19 cellular contexts compared by ENCODE assay signal in the genomic region with DNA sequence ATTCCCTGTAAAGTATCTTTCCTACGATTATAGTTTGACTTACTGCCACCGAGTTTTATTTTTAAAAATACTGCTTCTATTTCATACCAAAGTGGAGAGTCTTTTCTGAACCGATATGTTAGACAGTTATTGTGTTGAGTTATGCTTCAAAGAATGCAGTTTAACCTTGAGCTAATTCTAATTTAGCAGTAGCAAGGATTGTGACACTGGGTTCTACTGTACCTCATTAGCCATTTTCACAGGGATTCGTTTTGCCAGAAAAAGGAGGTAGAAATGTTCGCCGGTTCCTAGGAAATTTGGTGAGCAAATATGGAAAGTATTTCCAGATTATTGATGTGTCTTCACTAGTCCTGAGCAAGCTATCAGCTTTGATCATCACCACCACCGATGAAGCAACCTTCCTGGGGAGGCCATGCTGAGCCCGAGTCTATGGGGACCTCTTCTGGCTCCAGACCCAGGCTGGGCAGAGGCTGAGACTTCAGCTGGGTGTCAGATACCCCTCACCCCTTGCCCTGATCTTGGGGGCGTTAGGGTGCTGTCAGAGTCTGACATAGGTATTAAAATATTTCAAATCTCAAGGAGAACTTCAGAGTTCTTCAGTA. TPM values are rescaled to one million over a fixed set of nuclear protein-coding genes. Genes with fewer than 3 reads are reported as not detected.
DNase-seq lines count a peak whose midpoint lies in the region; ATAC-seq, FAIRE-seq and TF ChIP-seq lines count a peak whose summit lies in the region.
"Had no signal": no experiment of that assay in that cellular context is flagged by ENCODE, and none has a peak within 500 bp of the region (broad histone marks: within the 10 kb centered on the region; RNA-seq: fewer than 3 reads in every experiment).

No MANE protein-coding gene starts in this region.

- H4K20me1 ChIP-seq in HepG2 (ENCODE audit: insufficient read depth, low read length), result peaks cover 3% of the 10 kb centered on the region; the same call in 1 of the 2 replicates

- no peak overlapping the region for H3K23ac ChIP-seq in mesenchymal stem cell (ENCODE audit: low read length in 2 of 2)

- H2BK12ac ChIP-seq in mesenchymal stem cell (ENCODE audit: low read length in 2 of 2), result no peak overlapping the region

- 7% methylated on average over 9 of the region's 9 CpGs for WGBS in HepG2 (ENCODE audit: low lambda C conversion rate)
- 71% methylated on average over 6 of the region's 9 CpGs for WGBS in right lobe of liver (ENCODE audit: insufficient coverage, low coverage, low lambda C conversion rate, missing lambda C conversion rate)
- 97% methylated on average over 7 of the region's 9 CpGs for whole genome bisulfite sequencing in mesenchymal stem cell

- H3K9me3 ChIP-seq in HepG2 (ENCODE audit: low read length) (no peaks in the 10 kb centered on the region), right lobe of liver (no peaks in the 10 kb centered on the region), mesenchymal stem cell (ENCODE audit: control insufficient read depth, low read length) (peaks cover 18% of the 10 kb centered on the region)
- no peaks in the 10 kb centered on the region for H3K9me3 ChIP-seq in CD4-positive, alpha-beta memory T cell (ENCODE audit: control insufficient read depth in 1 of 2, low read length in 2 of 2)
- H3K9me3 ChIP-seq: Peyer's patch had no signal

- POLR2A ChIA-PET in HepG2 (lab: Yijun Ruan, JAX), result interaction anchor here (0.6 to 7.1 kb wide), 10 partner anchors 8 to 247 kb away, joined by 3 to 183 read pairs (median 7); partner anchors contain the start of genes GLRX5 and SYNE3
- POLR2A ChIA-PET in CD4-positive, alpha-beta memory T cell (lab: Charles Lee; ENCODE audit: partially characterized antibody), result no interaction called here

- H3K27ac Mint-ChIP-seq in CD4-positive, alpha-beta memory T cell, result no peak overlapping the region

- no peak overlapping the region for H2BK15ac ChIP-seq in mesenchymal stem cell (ENCODE audit: low read depth, poor library complexity, severe bottlenecking)

- DNase-seq in HepG2 (ENCODE audit: low spot score) (peak; percentile 53), right lobe of liver (no peak), caudate nucleus (lab: John Stamatoyannopoulos, UW) (no peak), mesenchymal stem cell (no peak), GM12891 (ENCODE audit: insufficient read length, low spot score) (no peak), SIG-M5 (lab: John Stamatoyannopoulos, UW) (no peak)
- no peak for DNase-seq in CD4-positive, alpha-beta memory T cell
- DNase-seq: CD4-positive, CD25-positive, alpha-beta regulatory T cell; DND-41; MM.1S; NCI-H1105; NCI-H187 treated with DMSO at 0.1 percent for 48 hours; NCI-H446 treated with DMSO at 0.1 percent for 48 hours; NCI-H774; Peyer's patch; SHP77 had no signal

- H3K36me3 ChIP-seq in HepG2 (replicated peaks in 1 of 2; ENCODE audit: control insufficient read depth in 1 of 2, insufficient read depth in 2 of 2, low read length in 2 of 2), result peaks cover 10 to 23% of the 10 kb centered on the region in 2 experiments
- H3K36me3 ChIP-seq in right lobe of liver, result peaks cover 0 to 12% (median 4%) of the 10 kb centered on the region in 4 donors
- peaks cover 15 to 22% of the 10 kb centered on the region in 2 experiments for H3K36me3 ChIP-seq in mesenchymal stem cell (ENCODE audit: control insufficient read depth in 1 of 2, insufficient read depth in 2 of 2, low read depth in 1 of 2, low read length in 2 of 2)
- no peaks in the 10 kb centered on the region for H3K36me3 ChIP-seq in CD4-positive, alpha-beta memory T cell (ENCODE audit: insufficient read depth, low read length)

- H3K79me1 ChIP-seq in mesenchymal stem cell (replicated peaks; ENCODE audit: low read length, poor library complexity, severe bottlenecking), result peaks cover 33% of the 10 kb centered on the region

- CTCF ChIA-PET in HepG2 (lab: Yijun Ruan, JAX; ENCODE audit: low intra/inter-chr PET ratio, low total read pairs), result interaction anchor here (1.8 to 2.1 kb wide), 2 partner anchors 13 to 106 kb away, joined by 5 read pairs; no protein-coding TSS in a partner anchor
- CTCF ChIA-PET in CD4-positive, alpha-beta memory T cell (lab: Charles Lee; ENCODE audit: partially characterized antibody), result interaction anchor here (1.0 to 2.7 kb wide), 2 partner anchors 104 to 107 kb away, joined by 3 to 9 read pairs; no protein-coding TSS in a partner anchor

- H3K79me2 ChIP-seq in HepG2 (ENCODE audit: insufficient read depth, low read length), result peaks cover 35% of the 10 kb centered on the region

- no peak overlapping the region for H3K18ac ChIP-seq in mesenchymal stem cell (ENCODE audit: low read depth in 1 of 2, low read length in 2 of 2)

- no peak overlapping the region for H3K14ac ChIP-seq in mesenchymal stem cell (ENCODE audit: low read length in 2 of 2)

- peak overlapping the region; percentile 26 to 45 (median 28); a peak in 5 of 6 replicates for H3K4me3 ChIP-seq in HepG2 (replicated peaks in 1 of 3; ENCODE audit: insufficient read depth in 1 of 3, low read depth in 2 of 3, low read length in 3 of 3)
- no peak overlapping the region for H3K4me3 ChIP-seq in right lobe of liver
- H3K4me3 ChIP-seq in mesenchymal stem cell (ENCODE audit: insufficient read depth in 1 of 2, low read depth in 1 of 2, low read length in 2 of 2), result no peak overlapping the region
- H3K4me3 ChIP-seq in CD4-positive, alpha-beta memory T cell (ENCODE audit: low read length in 2 of 2), result no peak overlapping the region
- H3K4me3 ChIP-seq: Peyer's patch had no signal

- H4K91ac ChIP-seq in mesenchymal stem cell (ENCODE audit: low read length), result no peak overlapping the region

- in situ Hi-C loops in HepG2 (cut with HindIII; ENCODE audit: extremely low pct_ligation_motif_present, low pct_unique_long_range_greater_than_20kb), result no loop called here

- H3K27me3 Mint-ChIP-seq in CD4-positive, alpha-beta memory T cell, result no peaks in the 10 kb centered on the region
- H3K27me3 Mint-ChIP-seq: CD4-positive, CD25-positive, alpha-beta regulatory T cell had no signal

- H3K4me2 ChIP-seq in HepG2 (ENCODE audit: low read depth, low read length) (peak overlapping the region; percentile 66), mesenchymal stem cell (ENCODE audit: low read length, poor library complexity, severe bottlenecking) (no peak overlapping the region)

- TF ChIP-seq POLR2A in HepG2 (IDR thresholded peaks at IDR 0.05; ENCODE audit: insufficient read depth in 1 of 2, low read depth in 2 of 2, low read length in 2 of 2) (no peak), right lobe of liver (IDR thresholded peaks at IDR 0.05) (no peak), GM12891 (IDR thresholded peaks at IDR 0.05; ENCODE audit: low read depth, low read length) (no peak)

- H2BK120ac ChIP-seq in mesenchymal stem cell (ENCODE audit: low read depth, low read length), result no peak overlapping the region

- no peaks in the 10 kb centered on the region for H3K27me3 ChIP-seq in HepG2 (ENCODE audit: control insufficient read depth in 1 of 2, insufficient read depth in 2 of 2, low read length in 2 of 2)
- no peaks in the 10 kb centered on the region for H3K27me3 ChIP-seq in right lobe of liver
- no peaks in the 10 kb centered on the region for H3K27me3 ChIP-seq in mesenchymal stem cell (ENCODE audit: control insufficient read depth in 1 of 2, insufficient read depth in 1 of 2, low read length in 2 of 2)
- H3K27me3 ChIP-seq in CD4-positive, alpha-beta memory T cell (ENCODE audit: insufficient read depth, low read length), result no peaks in the 10 kb centered on the region
- H3K27me3 ChIP-seq: Peyer's patch had no signal

- H3K4me1 ChIP-seq in HepG2 (ENCODE audit: insufficient read depth, low read length) (peaks cover 58% of the 10 kb centered on the region), right lobe of liver (peaks cover 0 to 15% (median under 1%) of the 10 kb centered on the region in 4 donors), mesenchymal stem cell (ENCODE audit: control insufficient read depth, insufficient read depth, low read depth, low read length) (peaks cover 20% of the 10 kb centered on the region)
- peaks cover 5% of the 10 kb centered on the region for H3K4me1 ChIP-seq in CD4-positive, alpha-beta memory T cell (ENCODE audit: insufficient read depth, low read length)
- H3K4me1 ChIP-seq: Peyer's patch had no signal

- no peaks in the 10 kb centered on the region for H3K9me3 Mint-ChIP-seq in CD4-positive, alpha-beta memory T cell
- H3K9me3 Mint-ChIP-seq: CD4-positive, CD25-positive, alpha-beta regulatory T cell had no signal

- TF ChIP-seq CTCF in HepG2 (CRISPR knock-in tag; IDR thresholded peaks at IDR 0.05) (peak; percentile 65), right lobe of liver (IDR thresholded peaks at IDR 0.05) (no peak)

- peaks cover 14 to 25% of the 10 kb centered on the region in 2 donors for H3K36me3 Mint-ChIP-seq in CD4-positive, alpha-beta memory T cell

- peaks cover 0 to 7% (median 0%) of the 10 kb centered on the region in 4 donors for H3K4me1 Mint-ChIP-seq in CD4-positive, alpha-beta memory T cell

- no peak overlapping the region for H2BK5ac ChIP-seq in mesenchymal stem cell (ENCODE audit: low read depth, low read length, poor library complexity, severe bottlenecking)

- H4K8ac ChIP-seq in mesenchymal stem cell (ENCODE audit: low read length), result no peak overlapping the region

- BruUV-seq in HepG2 (replicated peaks; lab: Mats Ljungman, UMichigan), result TSS peak; percentile 50

- intact Hi-C loops in HepG2 (cut with micrococcal nuclease; ENCODE audit: unreplicated experiment), result loop anchor here (1.0 kb wide), 1 partner anchor 11 kb away; no protein-coding TSS in a partner anchor
- intact Hi-C loops in right lobe of liver (cut with DNase I), result no loop called here
- intact Hi-C loops in CD4-positive, alpha-beta memory T cell (cut with micrococcal nuclease), result no loop called here

- peak; percentile 4 for FAIRE-seq in HepG2 (lab: Jason Lieb, UNC)
- FAIRE-seq in GM12891 (lab: Jason Lieb, UNC), result no peak
- FAIRE-seq: A204.1, H1 had no signal

- TF ChIP-seq EP300 in HepG2 (IDR thresholded peaks at IDR 0.05; ENCODE audit: low read depth in 2 of 2, low read length in 2 of 2) (no peak), HepG2 (CRISPR knock-in tag; IDR thresholded peaks at IDR 0.05; ENCODE audit: borderline replicate concordance) (no peak)

- H3K9ac ChIP-seq in HepG2 (ENCODE audit: insufficient read depth, low read depth, low read length) (peak overlapping the region; percentile 63), mesenchymal stem cell (ENCODE audit: low read length) (no peak overlapping the region)

- H3K4ac ChIP-seq in mesenchymal stem cell (ENCODE audit: low read depth in 1 of 2, low read length in 2 of 2), result peak overlapping the region in 1 of 2 experiments; percentile 50

- ATAC-seq in HepG2 (peak; percentile 25), right lobe of liver (no peak), GM18511 (IDR thresholded peaks at IDR 0.05; ENCODE audit: unreplicated experiment) (no peak)

- H2AFZ ChIP-seq in HepG2 (ENCODE audit: low read length) (no peak overlapping the region), mesenchymal stem cell (ENCODE audit: low read depth, low read length) (no peak overlapping the region)

- H3K4me3 Mint-ChIP-seq in CD4-positive, alpha-beta memory T cell, result no peak overlapping the region
- H3K4me3 Mint-ChIP-seq: CD4-positive, CD25-positive, alpha-beta regulatory T cell had no signal

- peak overlapping the region; percentile 90 for H3K27ac ChIP-seq in HepG2 (ENCODE audit: extremely low read length, insufficient read depth, low read length)
- no peak overlapping the region for H3K27ac ChIP-seq in right lobe of liver
- peak overlapping the region; percentile 65 for H3K27ac ChIP-seq in caudate nucleus (ENCODE audit: low read depth, low read length)
- peak overlapping the region; percentile 18 for H3K27ac ChIP-seq in mesenchymal stem cell (ENCODE audit: low read length, poor library complexity, severe bottlenecking)
- no peak overlapping the region for H3K27ac ChIP-seq in CD4-positive, alpha-beta memory T cell (ENCODE audit: low read depth, low read length)
- H3K27ac ChIP-seq: Peyer's patch had no signal

- no peak for TF ChIP-seq RAD21 in HepG2 (CRISPR knock-in tag; IDR thresholded peaks at IDR 0.05)

- H2AK5ac ChIP-seq in mesenchymal stem cell (ENCODE audit: low read length, severe bottlenecking), result peak overlapping the region; percentile 85

RNA-seq across cellular contexts. Expression of gene GLRX5, which starts 13.6 kb away (rescaled TPM):
- total RNA-seq in HepG2 (2016; rRNA removed; fragmentation: Illumina TruSeq; extraction: Trizol) (115 and 122 TPM in 2 replicates), right lobe of liver (10 to 100 TPM; 31.4 to 48.5 (median 40.2) TPM)
- 141 and 162 TPM in 2 replicates for total RNA-seq in HepG2 (2016; cell fraction: cytosol; rRNA removed; fragmentation: Illumina TruSeq; extraction: Trizol; ENCODE audit: low read depth)
- 99.8 and 128 TPM in 2 replicates for total RNA-seq in HepG2 (2016; cell fraction: insoluble cytoplasmic fraction; rRNA removed; fragmentation: Illumina TruSeq; extraction: Trizol)
- total RNA-seq in HepG2 (2016; cell fraction: membrane; rRNA removed; fragmentation: Illumina TruSeq; extraction: Trizol), result 204 and 226 TPM in 2 replicates
- 42.6 and 50.7 TPM in 2 replicates for total RNA-seq in HepG2 (2016; cell fraction: nucleus; rRNA removed; fragmentation: Illumina TruSeq; extraction: Trizol)
- polyA plus RNA-seq in HepG2 (2011; rRNA removed), result 115 and 146 TPM in 2 replicates
- 68.6 and 128 TPM in 2 replicates for polyA plus RNA-seq in HepG2 (2011; cell fraction: cytosol; rRNA removed)
- 20.1 and 32.1 TPM in 2 replicates for polyA plus RNA-seq in HepG2 (2011; cell fraction: nucleus; rRNA removed)
- 136 and 145 TPM in 2 replicates for polyA plus RNA-seq in HepG2 (2012)
- polyA plus RNA-seq in HepG2 (2016; cell fraction: cytosol; fragmentation: Illumina TruSeq; extraction: Trizol; ENCODE audit: low read depth), result 197 and 237 TPM in 2 replicates
- 161 and 168 TPM in 2 replicates for polyA plus RNA-seq in HepG2 (2016; cell fraction: insoluble cytoplasmic fraction; fragmentation: Illumina TruSeq; extraction: Trizol; ENCODE audit: low read depth)
- polyA plus RNA-seq in HepG2 (2016; cell fraction: membrane; fragmentation: Illumina TruSeq; extraction: Trizol; ENCODE audit: low read depth), result 243 and 290 TPM in 2 replicates
- polyA plus RNA-seq in HepG2 (2016; cell fraction: nucleus; fragmentation: Illumina TruSeq; extraction: Trizol; ENCODE audit: insufficient read depth, low read depth), result 104 and 106 TPM in 2 replicates
- polyA minus RNA-seq in HepG2 (2011; rRNA and poly(A)+ RNA removed; ENCODE audit: low replicate concordance), result 17.9 and 35.5 TPM in 2 replicates
- polyA minus RNA-seq in HepG2 (2011; cell fraction: cytosol; rRNA and poly(A)+ RNA removed), result 42.3 and 45.6 TPM in 2 replicates
- polyA minus RNA-seq in HepG2 (2011; cell fraction: nucleus; rRNA and poly(A)+ RNA removed), result 15.8 and 23.1 TPM in 2 replicates
- 52.4 TPM for polyA plus RNA-seq in mesenchymal stem cell (2013, experiment 1 of 2)
- polyA plus RNA-seq in mesenchymal stem cell (2013, experiment 2 of 2), result 54.4 TPM
- 10 to 100 TPM; 17.6 to 18.7 TPM for total RNA-seq in CD4-positive, alpha-beta memory T cell
- polyA plus RNA-seq in CD4-positive, alpha-beta memory T cell, result 10 to 100 TPM; 60.3 to 74.7 TPM
- 35.0 TPM for polyA plus RNA-seq in GM12891 (2012; ENCODE audit: low read depth, missing spikeins)

RNA-seq across cellular contexts. Expression of gene SYNE3, which starts 32.0 kb away (rescaled TPM):
- total RNA-seq in HepG2 (2016; rRNA removed; fragmentation: Illumina TruSeq; extraction: Trizol) (7.8 and 9.0 TPM in 2 replicates), right lobe of liver (10 to 100 TPM in 1 of 6 experiments, 1 to 10 TPM in 5; 3.7 to 11.6 (median 5.0) TPM)
- 2.1 and 2.5 TPM in 2 replicates for total RNA-seq in HepG2 (2016; cell fraction: cytosol; rRNA removed; fragmentation: Illumina TruSeq; extraction: Trizol; ENCODE audit: low read depth)
- 6.6 and 8.6 TPM in 2 replicates for total RNA-seq in HepG2 (2016; cell fraction: insoluble cytoplasmic fraction; rRNA removed; fragmentation: Illumina TruSeq; extraction: Trizol)
- total RNA-seq in HepG2 (2016; cell fraction: membrane; rRNA removed; fragmentation: Illumina TruSeq; extraction: Trizol), result 2.8 and 3.5 TPM in 2 replicates
- 14.8 and 16.4 TPM in 2 replicates for total RNA-seq in HepG2 (2016; cell fraction: nucleus; rRNA removed; fragmentation: Illumina TruSeq; extraction: Trizol)
- 8.0 and 9.3 TPM in 2 replicates for polyA plus RNA-seq in HepG2 (2011; rRNA removed)
- 3.1 and 3.2 TPM in 2 replicates for polyA plus RNA-seq in HepG2 (2011; cell fraction: cytosol; rRNA removed)
- 32.7 and 44.3 TPM in 2 replicates for polyA plus RNA-seq in HepG2 (2011; cell fraction: nucleus; rRNA removed)
- 3.7 and 4.9 TPM in 2 replicates for polyA plus RNA-seq in HepG2 (2012)
- 0.24 and 0.25 TPM in 2 replicates for polyA plus RNA-seq in HepG2 (2016; cell fraction: cytosol; fragmentation: Illumina TruSeq; extraction: Trizol; ENCODE audit: low read depth)
- polyA plus RNA-seq in HepG2 (2016; cell fraction: insoluble cytoplasmic fraction; fragmentation: Illumina TruSeq; extraction: Trizol; ENCODE audit: low read depth), result 2.0 and 2.7 TPM in 2 replicates
- 0.50 and 0.55 TPM in 2 replicates for polyA plus RNA-seq in HepG2 (2016; cell fraction: membrane; fragmentation: Illumina TruSeq; extraction: Trizol; ENCODE audit: low read depth)
- polyA plus RNA-seq in HepG2 (2016; cell fraction: nucleus; fragmentation: Illumina TruSeq; extraction: Trizol; ENCODE audit: insufficient read depth, low read depth), result 10.7 and 10.9 TPM in 2 replicates
- 0.72 and 21.2 TPM in 2 replicates for polyA minus RNA-seq in HepG2 (2011; rRNA and poly(A)+ RNA removed; ENCODE audit: low replicate concordance)
- 6.8 and 8.6 TPM in 2 replicates for polyA minus RNA-seq in HepG2 (2011; cell fraction: cytosol; rRNA and poly(A)+ RNA removed)
- polyA minus RNA-seq in HepG2 (2011; cell fraction: nucleus; rRNA and poly(A)+ RNA removed), result 43.0 and 46.7 TPM in 2 replicates
- polyA plus RNA-seq in mesenchymal stem cell (2013, experiment 1 of 2), result 4.1 TPM
- 3.9 TPM for polyA plus RNA-seq in mesenchymal stem cell (2013, experiment 2 of 2)
- total RNA-seq in CD4-positive, alpha-beta memory T cell, result 10 to 100 TPM; 47.7 to 52.2 TPM
- polyA plus RNA-seq in CD4-positive, alpha-beta memory T cell, result 1 to 10 TPM; 4.3 to 9.0 TPM
- 2.6 TPM for polyA plus RNA-seq in GM12891 (2012; ENCODE audit: low read depth, missing spikeins)
- total RNA-seq: H1 had no signal

Comparison
In these comparisons a context has a peak if more than half of its experiments do, and no peak if none do; other contexts are left out.
1. H3K27ac ChIP-seq: peak in HepG2 (single experiment), caudate nucleus (single experiment) and mesenchymal stem cell (single experiment); none in right lobe of liver (0 of 3) and CD4-positive, alpha-beta memory T cell (single experiment).
2. H3K4me3 ChIP-seq: peak in HepG2 (3 of 3); none in right lobe of liver (0 of 3), mesenchymal stem cell (0 of 2) and CD4-positive, alpha-beta memory T cell (0 of 2).